Comparison of ENCODE assay signal across 8 cellular contexts in the genomic region with DNA sequence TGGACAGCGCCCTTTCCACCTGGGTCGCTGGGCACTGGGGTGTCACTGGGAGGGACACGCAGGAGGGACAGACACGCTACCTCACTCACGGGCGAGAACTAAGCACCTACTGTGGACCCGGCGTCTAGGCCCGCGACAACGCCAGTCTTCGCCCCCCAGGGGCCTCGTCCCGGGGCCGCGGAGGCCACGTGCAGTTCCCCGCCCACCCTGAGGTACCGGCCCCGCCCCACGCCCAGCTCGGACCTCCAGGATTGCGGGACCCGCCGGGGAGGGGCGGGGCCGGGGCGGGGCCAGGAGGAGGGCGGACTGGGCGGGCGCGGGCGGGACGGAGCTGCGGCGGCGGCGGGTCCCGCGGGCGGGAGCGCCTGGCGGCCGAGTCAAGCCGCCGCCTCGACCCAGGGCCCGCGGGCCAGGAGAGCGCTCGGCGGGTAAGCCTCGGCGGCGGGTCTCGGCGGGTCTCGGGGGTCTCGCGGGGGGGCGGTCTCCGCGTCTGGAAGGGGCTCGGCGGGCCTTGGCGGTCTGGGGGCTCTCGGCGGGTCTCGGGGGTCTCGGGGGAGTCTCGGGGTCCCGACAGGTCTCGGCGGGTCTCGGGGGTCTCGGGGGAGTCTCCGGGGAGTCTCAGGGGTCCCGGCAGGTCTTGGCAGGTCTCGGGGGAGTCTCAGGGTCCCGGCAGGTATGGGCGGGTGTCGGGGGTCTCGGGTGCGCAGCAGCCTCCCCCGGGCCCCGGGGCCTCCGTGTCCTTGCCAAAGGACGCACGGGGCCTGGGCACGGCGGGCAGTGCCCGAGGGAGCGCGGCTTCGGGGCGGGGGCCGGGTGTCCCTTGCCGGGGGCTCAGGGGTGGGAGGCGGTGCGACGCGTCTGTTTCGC. TPM values are rescaled to one million over a fixed set of nuclear protein-coding genes. Genes with fewer than 3 reads are reported as not detected.
DNase-seq lines count a peak whose midpoint lies in the region; ATAC-seq and TF ChIP-seq lines count a peak whose summit lies in the region.

A gene with protein sequence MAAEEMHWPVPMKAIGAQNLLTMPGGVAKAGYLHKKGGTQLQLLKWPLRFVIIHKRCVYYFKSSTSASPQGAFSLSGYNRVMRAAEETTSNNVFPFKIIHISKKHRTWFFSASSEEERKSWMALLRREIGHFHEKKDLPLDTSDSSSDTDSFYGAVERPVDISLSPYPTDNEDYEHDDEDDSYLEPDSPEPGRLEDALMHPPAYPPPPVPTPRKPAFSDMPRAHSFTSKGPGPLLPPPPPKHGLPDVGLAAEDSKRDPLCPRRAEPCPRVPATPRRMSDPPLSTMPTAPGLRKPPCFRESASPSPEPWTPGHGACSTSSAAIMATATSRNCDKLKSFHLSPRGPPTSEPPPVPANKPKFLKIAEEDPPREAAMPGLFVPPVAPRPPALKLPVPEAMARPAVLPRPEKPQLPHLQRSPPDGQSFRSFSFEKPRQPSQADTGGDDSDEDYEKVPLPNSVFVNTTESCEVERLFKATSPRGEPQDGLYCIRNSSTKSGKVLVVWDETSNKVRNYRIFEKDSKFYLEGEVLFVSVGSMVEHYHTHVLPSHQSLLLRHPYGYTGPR (plus strand): TSS at position 375 of the 867 bp plus-strand sequence. CDS start 27,533 bp downstream, outside the sequence.

- H3K4me3 ChIP-seq in lower lobe of right lung = peak within 1 kb of the TSS; percentile 72

- in situ Hi-C loops in GM13976 (cut with MboI; ENCODE audit: low sequenced_read_pairs, unreplicated experiment) = no loop called here

- H3K4me1 ChIP-seq in lower lobe of right lung = peaks cover 72% of the 10 kb centered on the region

- H3K27me3 ChIP-seq in lower lobe of right lung (ENCODE audit: low read depth) = no peaks in the 10 kb centered on the region

- H3K9me3 ChIP-seq in lower lobe of right lung = no peaks in the 10 kb centered on the region

- no peaks in the 10 kb centered on the region for H3K36me3 ChIP-seq in lower lobe of right lung

- ATAC-seq in lower lobe of right lung (peak; percentile 79 to 84), HG02870 (IDR thresholded peaks at IDR 0.05; ENCODE audit: unreplicated experiment) (no peak)

- TF ChIP-seq CTCF in GM13976 (IDR thresholded peaks at IDR 0.05; ENCODE audit: borderline replicate concordance, control extremely low read depth, extremely low read depth, insufficient read depth, missing control alignments) (no peak), lower lobe of right lung (IDR thresholded peaks at IDR 0.05) (no peak)

- peak; percentile 91 for DNase-seq in GM13976 (ENCODE audit: low spot score)
- peak; percentile 72 for DNase-seq in LoVo (ENCODE audit: low spot score)
- DNase-seq in activated CD4-positive, alpha-beta T cell treated with anti-CD3 and anti-CD28 coated beads for 48 hours = peak; percentile 76
- DNase-seq in effector CD4-positive, alpha-beta T cell = peak; percentile 50
- DNase-seq in lower lobe of right lung = peak; percentile 90
- DNase-seq in stimulated activated CD8-positive, alpha-beta memory T cell treated with anti-CD3 and anti-CD28 coated beads, Interleukin-4, amount 100 ng/mL, for 24 hours (ENCODE audit: low read depth) = peak; percentile 53
- no peak for DNase-seq in NCI-H2171 treated with DMSO at 0.1 percent for 48 hours (lab: John Stamatoyannopoulos, UW)

- peak within 1 kb of the TSS; percentile 87 for H3K27ac ChIP-seq in lower lobe of right lung

- intact Hi-C loops in lower lobe of right lung (cut with DNase I) = no loop called here

RNA-seq across cellular contexts. Expression of the gene that starts here (rescaled TPM):
- 102 TPM for total RNA-seq in lower lobe of right lung
